Comparison of ENCODE assay signal across 23 cellular contexts in the genomic region with DNA sequence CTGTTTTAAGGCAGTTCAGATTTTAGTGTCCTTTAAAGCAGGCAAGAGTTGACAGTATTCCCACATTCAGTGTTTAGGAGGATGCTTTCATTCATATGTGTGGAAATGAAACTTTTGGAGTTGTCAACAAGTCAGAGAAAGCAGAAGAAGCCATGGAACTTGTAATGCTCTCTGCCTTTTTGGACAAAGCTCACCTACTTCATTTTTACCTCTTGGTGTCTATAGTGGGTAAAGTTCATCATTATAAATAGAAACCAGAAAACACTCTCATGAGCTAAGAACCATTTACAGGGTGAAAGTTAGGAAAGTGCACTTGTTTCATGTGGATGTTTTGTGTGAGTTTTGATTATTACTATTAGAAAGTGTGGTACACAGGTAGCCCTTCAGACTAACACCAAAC. TPM values are rescaled to one million over a fixed set of nuclear protein-coding genes. Genes with fewer than 3 reads are reported as not detected.
A peak's percentile ranks its signal among the peaks of the same experiment; 100 is the strongest.
DNase-seq lines count a peak whose midpoint lies in the region; ATAC-seq, FAIRE-seq and TF ChIP-seq lines count a peak whose summit lies in the region.
"Had no signal": no experiment of that assay in that cellular context is flagged by ENCODE, and none has a peak within 500 bp of the region (broad histone marks: within the 10 kb centered on the region; RNA-seq: fewer than 3 reads in every experiment).

No MANE protein-coding gene starts in this region.

- H3K27ac ChIP-seq in A549 (no peak overlapping the region), caudate nucleus (ENCODE audit: low read depth, low read length) (no peak overlapping the region)
- H3K27ac ChIP-seq: RWPE1 had no signal

- H3K27me3 ChIP-seq in Loucy (ENCODE audit: insufficient read depth, low read length, poor library complexity, severe bottlenecking) = no peaks in the 10 kb centered on the region

- H3K4me2 ChIP-seq in A549 (no peak overlapping the region), Loucy (ENCODE audit: low read depth, low read length, poor library complexity, severe bottlenecking) (peak overlapping the region; percentile 7)

- H3K79me2 ChIP-seq in Loucy (ENCODE audit: insufficient read depth, low read length) = peaks cover 68% of the 10 kb centered on the region; the same call in 1 of the 2 replicates

- BruUV-seq in Calu3 (replicated peaks; lab: Mats Ljungman, UMichigan) = no TSS peak

- peak overlapping the region; percentile 21 for H3K27ac Mint-ChIP-seq in Calu3 (ENCODE audit: unreplicated experiment)
- H3K27ac Mint-ChIP-seq in glutamatergic neuron (ENCODE audit: unreplicated experiment) = no peak overlapping the region

- H3K9me3 ChIP-seq in A549 (no peaks in the 10 kb centered on the region), Loucy (ENCODE audit: insufficient read depth, low read depth, low read length) (no peaks in the 10 kb centered on the region)

- FAIRE-seq in A549 (lab: Jason Lieb, UNC) = peak; percentile 39
- FAIRE-seq: H54, K562 had no signal

- no peak overlapping the region for H2AFZ ChIP-seq in Loucy (ENCODE audit: low read length)

- H3K9ac ChIP-seq in Loucy (ENCODE audit: low read depth, low read length, poor library complexity, severe bottlenecking) = no peak overlapping the region

- ATAC-seq in A549 (no peak), left lobe of liver (peak; percentile 57)
- ATAC-seq: K562 had no signal

- no peak for DNase-seq in A549 (ENCODE audit: low read depth in 1 of 2, low spot score in 1 of 2)
- DNase-seq in Calu3 = no peak
- no peak for DNase-seq in left lobe of liver (ENCODE audit: low spot score)
- no peak for DNase-seq in glutamatergic neuron
- no peak for DNase-seq in NCI-H1417 (lab: John Stamatoyannopoulos, UW)
- DNase-seq in activated CD8-positive, alpha-beta memory T cell treated with anti-CD3 and anti-CD28 coated beads for 24 hours = no peak
- DNase-seq in caudate nucleus (lab: John Stamatoyannopoulos, UW) = no peak
- DNase-seq: AML-193; C1 segment of cervical spinal cord; CD8-positive, alpha-beta memory T cell; DMS153; Kasumi-1; MV-4-11; NCI-H1417 treated with DMSO at 0.1 percent for 48 hours; NCI-H1694 treated with DMSO at 0.1 percent for 48 hours; NCI-H2081; NCI-H2227 treated with DMSO at 0.1 percent for 48 hours; NCI-H526 treated with DMSO at 0.1 percent for 48 hours; SHP77 treated with DMSO at 0.1 percent for 48 hours had no signal

- no peaks in the 10 kb centered on the region for H3K9me2 ChIP-seq in Loucy (replicated peaks; ENCODE audit: low read depth, low read length)

- H3K9me3 Mint-ChIP-seq in Calu3 (ENCODE audit: low read depth, unreplicated experiment) (no peaks in the 10 kb centered on the region), glutamatergic neuron (ENCODE audit: unreplicated experiment) (peaks cover 2% of the 10 kb centered on the region)

- H3K4me3 ChIP-seq in A549 (no peak overlapping the region), Loucy (ENCODE audit: low read length, poor library complexity, severe bottlenecking) (no peak overlapping the region)
- H3K4me3 ChIP-seq: K562 had no signal

- H3K36me3 Mint-ChIP-seq in Calu3 (ENCODE audit: insufficient read depth, unreplicated experiment) (no peaks in the 10 kb centered on the region), glutamatergic neuron (ENCODE audit: unreplicated experiment) (no peaks in the 10 kb centered on the region)

- H3K4me1 Mint-ChIP-seq in Calu3 (ENCODE audit: low read depth, unreplicated experiment) (peaks cover 26% of the 10 kb centered on the region), glutamatergic neuron (ENCODE audit: low read depth, unreplicated experiment) (no peaks in the 10 kb centered on the region)

- TF ChIP-seq CTCF in A549 (IDR thresholded peaks at IDR 0.05) (no peak), Calu3 (IDR thresholded peaks at IDR 0.05; ENCODE audit: unreplicated experiment) (no peak), Loucy (conservative IDR thresholded peaks at IDR 0.05; ENCODE audit: low read length) (no peak), glutamatergic neuron (IDR thresholded peaks at IDR 0.05; ENCODE audit: partially characterized antibody, unreplicated experiment) (no peak)

- TF ChIP-seq POLR2A in A549 (IDR thresholded peaks at IDR 0.05; ENCODE audit: low read length) = no peak

- no peaks in the 10 kb centered on the region for H4K20me1 ChIP-seq in Loucy (ENCODE audit: insufficient read depth, low read length, poor library complexity, severe bottlenecking)

- H3K4me1 ChIP-seq in A549 (peaks cover 21% of the 10 kb centered on the region), Loucy (ENCODE audit: insufficient read depth, low read length, poor library complexity, severe bottlenecking) (peaks cover 60% of the 10 kb centered on the region)

- no peak for TF ChIP-seq RAD21 in A549 (conservative IDR thresholded peaks at IDR 0.05 in 1 of 2, IDR thresholded peaks at IDR 0.05 in 1 of 2)

- no peak for TF ChIP-seq EP300 in A549 (IDR thresholded peaks at IDR 0.05)

- intact Hi-C loops in Calu3 (cut with micrococcal nuclease; ENCODE audit: unreplicated experiment) = no loop called here

- no peaks in the 10 kb centered on the region for H3F3A ChIP-seq in Loucy (ENCODE audit: low read depth)

- H3K4me3 Mint-ChIP-seq in Calu3 (ENCODE audit: low read depth, unreplicated experiment) = no peak overlapping the region
- H3K4me3 Mint-ChIP-seq in glutamatergic neuron (ENCODE audit: unreplicated experiment) = no peak overlapping the region
- H3K4me3 Mint-ChIP-seq: CD8-positive, alpha-beta memory T cell had no signal

- CTCF ChIA-PET in A549 (lab: Yijun Ruan, JAX) (interaction anchor here (0.9 to 1.3 kb wide), 3 partner anchors 30 to 385 kb away, joined by 3 to 4 read pairs (median 4); no protein-coding TSS in a partner anchor), Calu3 (lab: Charles Lee) (interaction anchor here (0.6 kb wide), 1 partner anchor 28 kb away, joined by 7 read pairs; no protein-coding TSS in a partner anchor)

- POLR2A ChIA-PET in A549 (lab: Yijun Ruan, JAX) = interaction anchor here (1.3 kb wide), 1 partner anchor 9 kb away, joined by 5 read pairs; the partner anchor contains the start of gene NFKBIZ

- H3K36me3 ChIP-seq in Loucy (ENCODE audit: insufficient read depth, low read length) = no peaks in the 10 kb centered on the region

- H3K27me3 Mint-ChIP-seq in Calu3 (ENCODE audit: unreplicated experiment) (no peaks in the 10 kb centered on the region), glutamatergic neuron (ENCODE audit: unreplicated experiment) (no peaks in the 10 kb centered on the region)
- H3K27me3 Mint-ChIP-seq: CD8-positive, alpha-beta memory T cell had no signal

TF ChIP-seq in A549, 52 proteins besides CTCF, POLR2A, EP300 and RAD21:
- TF ChIP-seq TP53 (CRISPR knock-in tag; IDR thresholded peaks at IDR 0.05) = no peak
- TF ChIP-seq CBX2 (IDR thresholded peaks at IDR 0.05; ENCODE audit: borderline replicate concordance, low read depth) = no peak
- no peak for TF ChIP-seq CHD2 (IDR thresholded peaks at IDR 0.05; ENCODE audit: low read length, partially characterized antibody)
- no peak for TF ChIP-seq ZNF302 (CRISPR knock-in tag; IDR thresholded peaks at IDR 0.05)
- TF ChIP-seq ELK1 (IDR thresholded peaks at IDR 0.05; ENCODE audit: low read depth, low read length) = no peak
- no peak for TF ChIP-seq ESRRA (IDR thresholded peaks at IDR 0.05; ENCODE audit: borderline replicate concordance, low read length)
- no peak for TF ChIP-seq MAZ (IDR thresholded peaks at IDR 0.05; ENCODE audit: borderline replicate concordance, low read depth, low read length)

RNA-seq across cellular contexts. Expression of gene NFKBIZ, which starts 9.2 kb away (rescaled TPM):
- polyA plus RNA-seq in A549 (2011; rRNA removed) = 32.9 and 36.1 TPM in 2 replicates
- polyA plus RNA-seq in A549 (2012; cell fraction: cytosol; rRNA removed) = 10.4 and 12.9 TPM in 2 replicates
- polyA plus RNA-seq in A549 (2012; cell fraction: nucleus; rRNA removed) = 63.5 and 66.0 TPM in 2 replicates
- polyA plus RNA-seq in A549 (2017; fragmentation: RNase III; extraction: RNeasy Plus Mini Kit Qiagen cat#74134 plus additional on column Dnase treatment) = 14.4 to 19.8 TPM (median 16.6 TPM) in 3 replicates
- polyA minus RNA-seq in A549 (2011; rRNA and poly(A)+ RNA removed) = 108 and 121 TPM in 2 replicates
- total RNA-seq in Calu3 (2022) = 217 and 227 TPM in 2 replicates
- total RNA-seq in left lobe of liver = 29.7 TPM
- total RNA-seq in glutamatergic neuron (ENCODE audit: unreplicated experiment) = 8.9 TPM
